In the genomic region with DNA sequence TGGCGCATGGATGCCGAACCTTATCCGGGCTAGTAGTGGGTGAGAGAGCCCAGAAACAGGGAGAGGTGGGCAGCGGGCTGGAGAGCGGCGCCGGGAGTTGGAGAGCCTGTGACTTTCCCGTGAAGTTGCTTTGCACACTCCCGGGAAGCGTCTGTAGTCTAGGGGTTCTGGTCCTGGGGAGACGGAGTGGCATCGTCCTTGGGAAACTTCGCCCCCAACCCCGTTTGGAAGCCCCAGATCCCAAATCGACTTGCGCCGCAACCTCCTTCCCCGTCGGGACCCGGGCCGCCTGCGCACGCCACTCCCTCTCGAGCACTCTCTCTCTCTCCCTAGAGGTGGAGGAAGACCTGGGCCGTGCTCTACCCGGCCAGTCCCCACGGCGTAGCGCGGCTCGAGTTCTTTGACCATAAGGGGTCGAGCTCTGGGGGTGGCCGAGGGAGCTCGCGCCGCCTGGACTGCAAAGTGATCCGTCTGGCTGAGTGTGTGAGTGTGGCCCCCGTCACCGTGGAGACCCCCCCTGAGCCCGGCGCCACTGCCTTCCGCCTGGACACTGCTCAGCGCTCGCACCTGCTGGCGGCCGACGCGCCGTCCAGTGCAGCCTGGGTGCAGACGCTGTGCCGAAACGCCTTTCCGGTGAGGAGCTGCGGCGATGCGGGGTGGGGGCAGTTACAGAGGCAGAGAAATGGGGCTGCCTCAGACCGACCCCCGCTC, we compare ENCODE assay signal across 8 cellular contexts. TPM values are rescaled to one million over a fixed set of nuclear protein-coding genes. Genes with fewer than 3 reads are reported as not detected.
A peak's percentile ranks its signal among the peaks of the same experiment; 100 is the strongest.
DNase-seq lines count a peak whose midpoint lies in the region; ATAC-seq and TF ChIP-seq lines count a peak whose summit lies in the region.

No MANE protein-coding gene starts in this region.

- H2AFZ ChIP-seq in ACC112 (ENCODE audit: low read length, unreplicated experiment) = peak overlapping the region; percentile 49

- H3K9me3 ChIP-seq in colonic mucosa (no peaks in the 10 kb centered on the region), right lobe of liver (no peaks in the 10 kb centered on the region)

- H3K9ac ChIP-seq in colonic mucosa (ENCODE audit: low read depth in 2 of 2, low read length in 2 of 2) = peak overlapping the region; percentile 84 to 96

- H3K4me3 ChIP-seq in ACC112 (ENCODE audit: low read depth, low read length) = peak overlapping the region; percentile 97
- H3K4me3 ChIP-seq in colonic mucosa = peak overlapping the region; percentile 76
- H3K4me3 ChIP-seq in right lobe of liver = peak overlapping the region; percentile 59 to 78 (median 68)

- peak overlapping the region; percentile 96 for H3K27ac Mint-ChIP-seq in T-helper 2 cell treated with Interferon-gamma antibody and Interleukin-4, amounts not matched to agents 5 μg/mL and 100 μg/mL, for 36 hours
- peak overlapping the region; percentile 79 for H3K27ac Mint-ChIP-seq in stimulated activated memory B cell treated with anti-CD40 and anti-IgM and Interleukin-4, amounts not matched to agents 10 μg/mL and 1 μg/mL and 100 μg/mL, for 72 hours

- peaks cover 65% of the 10 kb centered on the region for H3K79me2 ChIP-seq in ACC112 (ENCODE audit: control insufficient read depth, insufficient read depth, low read length, unreplicated experiment)

- no peaks in the 10 kb centered on the region for H3K9me3 Mint-ChIP-seq in T-helper 2 cell treated with Interferon-gamma antibody and Interleukin-4, amounts not matched to agents 5 μg/mL and 100 μg/mL, for 36 hours
- H3K9me3 Mint-ChIP-seq in stimulated activated memory B cell treated with anti-CD40 and anti-IgM and Interleukin-4, amounts not matched to agents 10 μg/mL and 1 μg/mL and 100 μg/mL, for 72 hours = no peaks in the 10 kb centered on the region

- peaks cover 51% of the 10 kb centered on the region for H3K4me1 ChIP-seq in ACC112 (ENCODE audit: control insufficient read depth, insufficient read depth, low read length, unreplicated experiment)
- no peaks in the 10 kb centered on the region for H3K4me1 ChIP-seq in colonic mucosa
- no peaks in the 10 kb centered on the region for H3K4me1 ChIP-seq in right lobe of liver

- H3K36me3 ChIP-seq in ACC112 (ENCODE audit: insufficient read depth, low read length) (peaks cover 9% of the 10 kb centered on the region; the same call in 1 of the 2 replicates), colonic mucosa (no peaks in the 10 kb centered on the region), right lobe of liver (no peaks in the 10 kb centered on the region)

- H3K27me3 ChIP-seq in ACC112 (ENCODE audit: insufficient read depth, low read length) (no peaks in the 10 kb centered on the region), colonic mucosa (no peaks in the 10 kb centered on the region), right lobe of liver (no peaks in the 10 kb centered on the region)

- TF ChIP-seq CTCF in colonic mucosa (IDR thresholded peaks at IDR 0.05) (no peak), right lobe of liver (IDR thresholded peaks at IDR 0.05) (no peak)

- TF ChIP-seq POLR2A in right lobe of liver (IDR thresholded peaks at IDR 0.05) = no peak

- 2% methylated on average over 13 of the region's 58 CpGs for WGBS in right lobe of liver (ENCODE audit: insufficient coverage, low coverage, low lambda C conversion rate, missing lambda C conversion rate)

- intact Hi-C loops in colonic mucosa (cut with DNase I) = no loop called here
- intact Hi-C loops in right lobe of liver (cut with DNase I) = no loop called here

- DNase-seq in T-helper 2 cell treated with Interferon-gamma antibody and Interleukin-4, amounts not matched to agents 5 μg/mL and 100 μg/mL, for 36 hours (ENCODE audit: low spot score) = no peak
- DNase-seq in colonic mucosa (peak; percentile 74), right lobe of liver (peak; percentile 52 to 73 (median 60)), medulla oblongata (ENCODE audit: extremely low spot score) (no peak)

- peak overlapping the region; percentile 94 for H3K4me3 Mint-ChIP-seq in T-helper 2 cell treated with Interferon-gamma antibody and Interleukin-4, amounts not matched to agents 5 μg/mL and 100 μg/mL, for 36 hours
- H3K4me3 Mint-ChIP-seq in stimulated activated memory B cell treated with anti-CD40 and anti-IgM and Interleukin-4, amounts not matched to agents 10 μg/mL and 1 μg/mL and 100 μg/mL, for 72 hours = peak overlapping the region; percentile 94

- ATAC-seq in GM18909 (IDR thresholded peaks at IDR 0.05; ENCODE audit: poor library complexity, unreplicated experiment) = peak; percentile 50
- ATAC-seq in HG03175 (IDR thresholded peaks at IDR 0.05; ENCODE audit: unreplicated experiment) = peak; percentile 61
- peak; percentile 43 to 58 (median 52) for ATAC-seq in right lobe of liver
- ATAC-seq in stimulated activated memory B cell treated with anti-CD40 and anti-IgM and Interleukin-4, amounts not matched to agents 10 μg/mL and 1 μg/mL and 100 μg/mL, for 72 hours = peak; percentile 74

- H3K27ac ChIP-seq in ACC112 (ENCODE audit: low read depth, low read length) (peak overlapping the region; percentile 89), colonic mucosa (peak overlapping the region; percentile 62), right lobe of liver (peak overlapping the region in 2 of 3 donors; percentile 63 to 77)

- peaks cover 24% of the 10 kb centered on the region for H3K4me1 Mint-ChIP-seq in T-helper 2 cell treated with Interferon-gamma antibody and Interleukin-4, amounts not matched to agents 5 μg/mL and 100 μg/mL, for 36 hours (ENCODE audit: low read depth)
- peaks cover 46% of the 10 kb centered on the region for H3K4me1 Mint-ChIP-seq in stimulated activated memory B cell treated with anti-CD40 and anti-IgM and Interleukin-4, amounts not matched to agents 10 μg/mL and 1 μg/mL and 100 μg/mL, for 72 hours

- H3K27me3 Mint-ChIP-seq in T-helper 2 cell treated with Interferon-gamma antibody and Interleukin-4, amounts not matched to agents 5 μg/mL and 100 μg/mL, for 36 hours (ENCODE audit: low read depth) = no peaks in the 10 kb centered on the region
- H3K27me3 Mint-ChIP-seq in stimulated activated memory B cell treated with anti-CD40 and anti-IgM and Interleukin-4, amounts not matched to agents 10 μg/mL and 1 μg/mL and 100 μg/mL, for 72 hours = peaks cover 5% of the 10 kb centered on the region

- peaks cover 11% of the 10 kb centered on the region for H3K36me3 Mint-ChIP-seq in T-helper 2 cell treated with Interferon-gamma antibody and Interleukin-4, amounts not matched to agents 5 μg/mL and 100 μg/mL, for 36 hours (ENCODE audit: low read depth)
- peaks cover 8% of the 10 kb centered on the region for H3K36me3 Mint-ChIP-seq in stimulated activated memory B cell treated with anti-CD40 and anti-IgM and Interleukin-4, amounts not matched to agents 10 μg/mL and 1 μg/mL and 100 μg/mL, for 72 hours

RNA-seq across cellular contexts. Expression of a gene that starts 0.5 kb away (rescaled TPM):
- 10 to 100 TPM; 20.9 to 26.5 TPM for total RNA-seq in colonic mucosa
- 1 to 10 TPM; 1.9 to 3.7 (median 3.2) TPM for total RNA-seq in right lobe of liver

RNA-seq across cellular contexts. Expression of a gene that starts 1.2 kb away (rescaled TPM):
- total RNA-seq in colonic mucosa = 1 to 10 TPM; 2.9 to 4.7 TPM
- 1 to 10 TPM in 5 of 6 experiments, under 1 TPM in 1; 0.92 to 3.3 (median 1.8) TPM for total RNA-seq in right lobe of liver

RNA-seq across cellular contexts. Expression of a gene that starts 25.2 kb away (rescaled TPM):
- total RNA-seq in colonic mucosa (10 to 100 TPM; 26.3 to 41.5 TPM), right lobe of liver (10 to 100 TPM; 12.3 to 20.3 (median 15.2) TPM)

RNA-seq across cellular contexts. Expression of a gene that starts 25.5 kb away (rescaled TPM):
- total RNA-seq in colonic mucosa (100 to 1,000 TPM; 107 to 212 TPM), right lobe of liver (100 to 1,000 TPM in 1 of 6 experiments, 10 to 100 TPM in 5; 64.6 to 109 (median 80.4) TPM)

RNA-seq across cellular contexts. Expression of a gene that starts 28.9 kb away (rescaled TPM):
- total RNA-seq in colonic mucosa (10 to 100 TPM; 34.2 to 36.8 TPM), right lobe of liver (not detected)

Comparison
In these comparisons a context has a peak if more than half of its experiments do, and no peak if none do; other contexts are left out.
1. DNase-seq: peak in colonic mucosa (single experiment) and right lobe of liver (3 of 3); none in T-helper 2 cell treated with Interferon-gamma antibody and Interleukin-4, amounts not matched to agents 5 μg/mL and 100 μg/mL, for 36 hours (single experiment) and medulla oblongata (single experiment).
2. RNA of a gene that starts 0.5 kb away (total RNA-seq): 20.9 to 26.5 TPM in colonic mucosa; 1.9 to 3.7 TPM in right lobe of liver; every median in the first group is over 4 times any median in the second.
3. Peak in every context shown above with its lines, with median percentiles within 50 percentile points of each other: H3K27ac ChIP-seq, H3K4me3 ChIP-seq and ATAC-seq.